ENCODE assay signal across 8 cellular contexts in the genomic region with DNA sequence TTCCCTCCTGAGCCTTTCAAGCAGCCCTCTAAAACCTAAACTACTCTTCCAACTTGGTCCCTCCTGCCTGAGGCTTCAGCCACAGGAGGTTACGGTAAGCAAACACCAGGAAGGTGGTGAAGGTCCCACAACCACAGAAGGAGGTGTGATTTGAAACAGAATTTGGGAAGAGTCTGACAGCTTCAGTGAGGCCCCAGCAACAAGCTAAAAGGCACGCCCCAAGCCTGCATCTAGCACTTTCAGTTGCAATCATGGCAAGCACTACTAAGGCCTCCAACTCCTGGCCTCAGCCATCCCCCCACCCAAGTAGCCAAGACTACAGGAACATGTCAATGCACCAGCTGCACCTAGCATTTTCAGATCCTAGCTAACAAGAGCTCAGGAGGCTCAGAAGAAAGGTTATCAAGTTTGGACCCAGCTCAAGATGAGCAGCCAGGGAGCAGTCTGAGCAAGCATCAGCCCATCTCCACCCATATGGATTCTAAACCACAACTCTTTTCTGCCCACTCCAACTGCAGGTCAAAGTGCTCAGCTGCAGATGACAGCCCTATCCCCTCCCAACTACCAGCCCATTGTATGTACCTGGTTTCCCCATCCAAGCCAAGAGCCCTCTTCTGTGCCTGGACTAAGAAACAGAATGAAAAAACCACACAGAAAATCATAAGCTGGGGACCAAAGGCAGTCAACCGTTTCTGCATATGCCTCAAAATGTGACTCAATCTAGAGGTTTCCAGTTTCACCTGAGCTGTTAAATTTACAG. TPM values are rescaled to one million over a fixed set of nuclear protein-coding genes. Genes with fewer than 3 reads are reported as not detected.
DNase-seq lines count a peak whose midpoint lies in the region; ATAC-seq and TF ChIP-seq lines count a peak whose summit lies in the region.

No MANE protein-coding gene starts in this region.

- H3K27ac Mint-ChIP-seq in mesothelial cell of epicardium: peak overlapping the region; percentile 95

- peak overlapping the region in 1 of 2 donors; percentile 42 for H3K4me3 ChIP-seq in ascending aorta

- peaks cover 19% of the 10 kb centered on the region for H3K36me3 Mint-ChIP-seq in mesothelial cell of epicardium

- intact Hi-C loops in ascending aorta (cut with DNase I): loop anchor here (1.0 kb wide), 1 partner anchor 11 kb away; a partner anchor contains a TSS

- peaks cover 78% of the 10 kb centered on the region for H3K4me1 Mint-ChIP-seq in mesothelial cell of epicardium

- H3K4me1 ChIP-seq in ascending aorta: peaks cover 38 to 62% of the 10 kb centered on the region in 2 donors

- H3K4me3 Mint-ChIP-seq in mesothelial cell of epicardium: no peak overlapping the region

- H3K9me3 Mint-ChIP-seq in mesothelial cell of epicardium: no peaks in the 10 kb centered on the region

- TF ChIP-seq CTCF in ascending aorta (IDR thresholded peaks at IDR 0.05) (no peak), mesothelial cell of epicardium (IDR thresholded peaks at IDR 0.05; ENCODE audit: unreplicated experiment) (no peak)

- H3K9me3 ChIP-seq in ascending aorta: no peaks in the 10 kb centered on the region

- H3K36me3 ChIP-seq in ascending aorta: peaks cover 16 to 20% of the 10 kb centered on the region in 2 donors

- ATAC-seq in GM18873 (IDR thresholded peaks at IDR 0.05; ENCODE audit: low FRiP score, unreplicated experiment): no peak

- no peaks in the 10 kb centered on the region for H3K27me3 ChIP-seq in ascending aorta

- H3K27me3 Mint-ChIP-seq in mesothelial cell of epicardium (ENCODE audit: low read depth): no peaks in the 10 kb centered on the region

- H3K27ac ChIP-seq in ascending aorta: peak overlapping the region; percentile 94 to 96

- DNase-seq in stimulated activated CD4-positive, alpha-beta T cell treated with anti-CD3 and anti-CD28 coated beads, Interleukin-1b, Interleukin-23, amount 100 ng/mL, for 48 hours: peak; percentile 72
- no peak for DNase-seq in stimulated activated CD4-positive, alpha-beta T cell treated with anti-CD3 and anti-CD28 coated beads, Interleukin-12 subunit alpha, Interleukin-12 subunit beta, amount 100 ng/mL, for 4 hours
- DNase-seq in LHCN-M2 (ENCODE audit: low read depth) (peak; percentile 15), ascending aorta (ENCODE audit: low spot score in 2 of 2) (no peak), mesothelial cell of epicardium (ENCODE audit: low spot score in 2 of 2, unreplicated experiment in 2 of 2) (no peak), pons (ENCODE audit: low spot score) (no peak), T1000 (lab: John Stamatoyannopoulos, UW) (no peak)

RNA-seq across cellular contexts. Expression of a gene that starts 10.4 kb away (rescaled TPM):
- total RNA-seq in LHCN-M2 (2014; rRNA removed) (313 and 332 TPM in 2 replicates), ascending aorta (718 TPM), mesothelial cell of epicardium (456 to 481 TPM (median 480 TPM) in 3 replicates)
- polyA plus RNA-seq in LHCN-M2 (2012): 160 TPM

RNA-seq across cellular contexts. Expression of a gene that starts 16.6 kb away (rescaled TPM):
- total RNA-seq in LHCN-M2 (2014; rRNA removed): 1,532 and 1,571 TPM in 2 replicates
- polyA plus RNA-seq in LHCN-M2 (2012): 1,893 TPM
- 1,083 TPM for total RNA-seq in ascending aorta
- total RNA-seq in mesothelial cell of epicardium: 1,747 to 1,829 TPM (median 1,814 TPM) in 3 replicates

RNA-seq across cellular contexts. Expression of a gene that starts 34.3 kb away (rescaled TPM):
- total RNA-seq in LHCN-M2 (2014; rRNA removed) (9.0 and 9.8 TPM in 2 replicates), ascending aorta (18.4 TPM), mesothelial cell of epicardium (23.7 to 26.0 TPM (median 24.2 TPM) in 3 replicates)
- polyA plus RNA-seq in LHCN-M2 (2012): 8.8 TPM

RNA-seq across cellular contexts. Expression of a gene that starts 44.6 kb away (rescaled TPM):
- 142 and 149 TPM in 2 replicates for total RNA-seq in LHCN-M2 (2014; rRNA removed)
- 66.8 TPM for polyA plus RNA-seq in LHCN-M2 (2012)
- 79.2 TPM for total RNA-seq in ascending aorta
- 121 to 126 TPM (median 124 TPM) in 3 replicates for total RNA-seq in mesothelial cell of epicardium

RNA-seq across cellular contexts. Expression of a gene that starts 55.5 kb away (rescaled TPM):
- total RNA-seq in LHCN-M2 (2014; rRNA removed) (41.5 and 46.8 TPM in 2 replicates), ascending aorta (207 TPM), mesothelial cell of epicardium (52.2 to 54.3 TPM (median 53.3 TPM) in 3 replicates)
- polyA plus RNA-seq in LHCN-M2 (2012): 30.5 TPM

Comparison
In these comparisons a context has a peak if more than half of its experiments do, and no peak if none do; other contexts are left out.
1. DNase-seq: peak in stimulated activated CD4-positive, alpha-beta T cell treated with anti-CD3 and anti-CD28 coated beads, Interleukin-1b, Interleukin-23, amount 100 ng/mL, for 48 hours (single experiment) and LHCN-M2 (single experiment); none in stimulated activated CD4-positive, alpha-beta T cell treated with anti-CD3 and anti-CD28 coated beads, Interleukin-12 subunit alpha, Interleukin-12 subunit beta, amount 100 ng/mL, for 4 hours (single experiment), ascending aorta (0 of 2), mesothelial cell of epicardium (0 of 2), pons (single experiment) and T1000 (single experiment).